9 cellular contexts compared by ENCODE assay signal in genomic region chr13:91185294-91185863, GRCh38.
A peak's percentile ranks its signal among the peaks of the same experiment; 100 is the strongest.
DNase-seq lines count a peak whose midpoint lies in the region; ATAC-seq, FAIRE-seq and TF ChIP-seq lines count a peak whose summit lies in the region.
"Had no signal": no experiment of that assay in that cellular context is flagged by ENCODE, and none has a peak within 500 bp of the region (broad histone marks: within the 10 kb centered on the region; RNA-seq: fewer than 3 reads in every experiment).

No MANE protein-coding gene starts in this region.

- in situ Hi-C loops in HepG2 (cut with HindIII; ENCODE audit: extremely low pct_ligation_motif_present, low pct_unique_long_range_greater_than_20kb): no loop called here

- H3K9me3 Mint-ChIP-seq in activated CD8-positive, alpha-beta T cell treated with anti-CD3 and anti-CD28 coated beads for 36 hours: no peaks in the 10 kb centered on the region

- no peak overlapping the region for H3K27ac ChIP-seq in HepG2 (ENCODE audit: extremely low read length, insufficient read depth, low read length)

- H3K4me3 ChIP-seq in Loucy (ENCODE audit: low read length, poor library complexity, severe bottlenecking): no peak overlapping the region
- no peak overlapping the region for H3K4me3 ChIP-seq in HepG2 (replicated peaks in 1 of 3; ENCODE audit: insufficient read depth in 1 of 3, low read depth in 2 of 3, low read length in 3 of 3)

- FAIRE-seq in HepG2 (lab: Jason Lieb, UNC): no peak

- peak; percentile 27 for DNase-seq in CD1c-positive myeloid dendritic cell (ENCODE audit: extremely low spot score)
- peak; percentile 33 for DNase-seq in amniotic epithelial cell (ENCODE audit: low read depth)
- peak; percentile 9 for DNase-seq in HepG2 (ENCODE audit: low spot score)
- no peak for DNase-seq in ecto neural progenitor cell (ENCODE audit: low spot score)
- no peak for DNase-seq in activated CD8-positive, alpha-beta T cell treated with anti-CD3 and anti-CD28 coated beads for 36 hours
- no peak for DNase-seq in NCI-H1694 (lab: John Stamatoyannopoulos, UW)
- no peak for DNase-seq in nucleus accumbens (lab: John Stamatoyannopoulos, UW)
- DNase-seq: dermis blood vessel endothelial cell had no signal

- H4K20me1 ChIP-seq in Loucy (ENCODE audit: insufficient read depth, low read length, poor library complexity, severe bottlenecking) (no peaks in the 10 kb centered on the region), HepG2 (ENCODE audit: insufficient read depth, low read length) (no peaks in the 10 kb centered on the region)

- TF ChIP-seq EP300 in HepG2 (IDR thresholded peaks at IDR 0.05; ENCODE audit: low read depth in 2 of 2, low read length in 2 of 2) (no peak), HepG2 (CRISPR knock-in tag; IDR thresholded peaks at IDR 0.05; ENCODE audit: borderline replicate concordance) (no peak)

- intact Hi-C loops in HepG2 (cut with micrococcal nuclease; ENCODE audit: unreplicated experiment): loop anchor here (1.0 kb wide), 1 partner anchor 51 kb away; no protein-coding TSS in a partner anchor
- intact Hi-C loops in activated CD8-positive, alpha-beta T cell treated with anti-CD3 and anti-CD28 coated beads for 36 hours (cut with micrococcal nuclease): no loop called here

- no peak overlapping the region for H3K9ac ChIP-seq in Loucy (ENCODE audit: low read depth, low read length, poor library complexity, severe bottlenecking)
- H3K9ac ChIP-seq in HepG2 (ENCODE audit: insufficient read depth, low read depth, low read length): no peak overlapping the region

- peak; percentile 43; the same call in 1 of the 3 replicates for ATAC-seq in HepG2
- ATAC-seq in activated CD8-positive, alpha-beta T cell treated with anti-CD3 and anti-CD28 coated beads for 36 hours: no peak

- H3K27me3 ChIP-seq in Loucy (ENCODE audit: insufficient read depth, low read length, poor library complexity, severe bottlenecking): no peaks in the 10 kb centered on the region
- no peaks in the 10 kb centered on the region; a peak in 2 of 5 replicates for H3K27me3 ChIP-seq in HepG2 (ENCODE audit: control insufficient read depth in 1 of 2, insufficient read depth in 2 of 2, low read length in 2 of 2)

- H3K4me3 Mint-ChIP-seq in activated CD8-positive, alpha-beta T cell treated with anti-CD3 and anti-CD28 coated beads for 36 hours: no peak overlapping the region

- H3K36me3 ChIP-seq in Loucy (ENCODE audit: insufficient read depth, low read length) (no peaks in the 10 kb centered on the region), HepG2 (replicated peaks in 1 of 2; ENCODE audit: control insufficient read depth in 1 of 2, insufficient read depth in 2 of 2, low read length in 2 of 2) (no peaks in the 10 kb centered on the region)

- no peak for TF ChIP-seq RAD21 in HepG2 (CRISPR knock-in tag; IDR thresholded peaks at IDR 0.05)

- H3K4me2 ChIP-seq in Loucy (ENCODE audit: low read depth, low read length, poor library complexity, severe bottlenecking) (no peak overlapping the region), HepG2 (ENCODE audit: low read depth, low read length) (no peak overlapping the region)

- no peak overlapping the region for H2AFZ ChIP-seq in Loucy (ENCODE audit: low read length)
- H2AFZ ChIP-seq in HepG2 (ENCODE audit: low read length): no peak overlapping the region

- CTCF ChIA-PET in HepG2 (lab: Yijun Ruan, JAX; ENCODE audit: low intra/inter-chr PET ratio, low total read pairs): interaction anchor here (1.2 to 1.3 kb wide), 2 partner anchors 51 to 107 kb away, joined by 5 read pairs; no protein-coding TSS in a partner anchor
- CTCF ChIA-PET in activated CD8-positive, alpha-beta T cell treated with anti-CD3 and anti-CD28 coated beads for 36 hours (lab: Charles Lee): interaction anchor here (1.1 kb wide), 1 partner anchor 47 kb away, joined by 3 read pairs; no protein-coding TSS in a partner anchor

- H3K27ac Mint-ChIP-seq in activated CD8-positive, alpha-beta T cell treated with anti-CD3 and anti-CD28 coated beads for 36 hours: no peak overlapping the region

- H3K4me1 Mint-ChIP-seq in activated CD8-positive, alpha-beta T cell treated with anti-CD3 and anti-CD28 coated beads for 36 hours (ENCODE audit: low read depth): no peaks in the 10 kb centered on the region

- no peak for TF ChIP-seq POLR2A in HepG2 (IDR thresholded peaks at IDR 0.05; ENCODE audit: insufficient read depth in 1 of 2, low read depth in 2 of 2, low read length in 2 of 2)

- 0% methylated on average over 2 of the region's 2 CpGs for whole genome bisulfite sequencing in HepG2 (ENCODE audit: low lambda C conversion rate)

- H3K9me2 ChIP-seq in Loucy (replicated peaks; ENCODE audit: low read depth, low read length): no peaks in the 10 kb centered on the region

- peaks cover 2% of the 10 kb centered on the region for H3K27me3 Mint-ChIP-seq in activated CD8-positive, alpha-beta T cell treated with anti-CD3 and anti-CD28 coated beads for 36 hours

- H3K4me1 ChIP-seq in Loucy (ENCODE audit: insufficient read depth, low read length, poor library complexity, severe bottlenecking) (no peaks in the 10 kb centered on the region), HepG2 (ENCODE audit: insufficient read depth, low read length) (no peaks in the 10 kb centered on the region)

- TF ChIP-seq CTCF in Loucy (conservative IDR thresholded peaks at IDR 0.05; ENCODE audit: low read length) (peak; percentile 44), HepG2 (CRISPR knock-in tag; IDR thresholded peaks at IDR 0.05) (no peak)
- TF ChIP-seq CTCF in activated CD8-positive, alpha-beta T cell treated with anti-CD3 and anti-CD28 coated beads for 36 hours (IDR thresholded peaks at IDR 0.05): no peak

- BruUV-seq in HepG2 (replicated peaks; lab: Mats Ljungman, UMichigan): no TSS peak

- H3K79me2 ChIP-seq in Loucy (ENCODE audit: insufficient read depth, low read length): no peaks in the 10 kb centered on the region
- H3K79me2 ChIP-seq in HepG2 (ENCODE audit: insufficient read depth, low read length): no peaks in the 10 kb centered on the region

- POLR2A ChIA-PET in HepG2 (lab: Yijun Ruan, JAX): no interaction called here
- POLR2A ChIA-PET in activated CD8-positive, alpha-beta T cell treated with anti-CD3 and anti-CD28 coated beads for 36 hours (lab: Charles Lee): no interaction called here

- no peaks in the 10 kb centered on the region for H3K9me3 ChIP-seq in Loucy (ENCODE audit: insufficient read depth, low read depth, low read length)
- no peaks in the 10 kb centered on the region for H3K9me3 ChIP-seq in HepG2 (ENCODE audit: low read length)

- no peaks in the 10 kb centered on the region for H3K36me3 Mint-ChIP-seq in activated CD8-positive, alpha-beta T cell treated with anti-CD3 and anti-CD28 coated beads for 36 hours (ENCODE audit: low read depth)

- H3F3A ChIP-seq in Loucy (ENCODE audit: low read depth): no peaks in the 10 kb centered on the region

TF ChIP-seq in HepG2, 621 proteins besides CTCF, POLR2A, EP300 and RAD21:
- TF ChIP-seq ZNF501 (CRISPR knock-in tag; IDR thresholded peaks at IDR 0.05) (no peak), STAG1 (CRISPR knock-in tag; IDR thresholded peaks at IDR 0.05) (peak; percentile 43)

Comparison
In these comparisons a context has a peak if more than half of its experiments do, and no peak if none do; other contexts are left out.
1. DNase-seq: peak in CD1c-positive myeloid dendritic cell (single experiment), amniotic epithelial cell (single experiment) and HepG2 (single experiment); none in ecto neural progenitor cell (single experiment), activated CD8-positive, alpha-beta T cell treated with anti-CD3 and anti-CD28 coated beads for 36 hours (single experiment), NCI-H1694 (single experiment) and nucleus accumbens (0 of 56).